Comparison of ENCODE assay signal across 8 cellular contexts in genomic region chr19:8319807-8320520, GRCh38. TPM values are rescaled to one million over a fixed set of nuclear protein-coding genes. Genes with fewer than 3 reads are reported as not detected.
A peak's percentile ranks its signal among the peaks of the same experiment; 100 is the strongest.
DNase-seq lines count a peak whose midpoint lies in the region; ATAC-seq, FAIRE-seq and TF ChIP-seq lines count a peak whose summit lies in the region.

No MANE protein-coding gene starts in this region.

- no peaks in the 10 kb centered on the region for H3K9me3 Mint-ChIP-seq in activated T-cell treated with anti-CD3 and anti-CD28 coated beads, Interleukin-2, amount 50 U/mL, for 4 hours

- peak overlapping the region; percentile 99 for H3K9ac ChIP-seq in HepG2 (ENCODE audit: insufficient read depth, low read depth, low read length)

- no peak for DNase-seq in activated T-cell treated with anti-CD3 and anti-CD28 coated beads, Interleukin-2, amount 50 U/mL, for 4 hours
- no peak for DNase-seq in activated T-cell treated with anti-CD3 and anti-CD28 coated beads, Interleukin-2, amount 50 U/mL, for 1 hour
- DNase-seq in astrocyte of the spinal cord (ENCODE audit: low read depth, low spot score) (no peak), HepG2 (ENCODE audit: low spot score) (peak; percentile 31), thyroid gland (no peak), AG08396 (ENCODE audit: low spot score) (no peak)
- no peak for DNase-seq in activated effector memory CD4-positive, alpha-beta T cell treated with Interleukin-2 at 50 U/mL for 16 hours

- 70% methylated on average over 19 of the region's 19 CpGs for WGBS in HepG2 (ENCODE audit: low lambda C conversion rate)
- WGBS in thyroid gland, 2 donors: 79 to 81% methylated on average over 19 of the region's 19 CpGs

- no peak for TF ChIP-seq CTCF in astrocyte of the spinal cord (IDR thresholded peaks at IDR 0.05; ENCODE audit: low read depth, low read length)
- TF ChIP-seq CTCF in HepG2 (CRISPR knock-in tag; IDR thresholded peaks at IDR 0.05): no peak
- no peak for TF ChIP-seq CTCF in thyroid gland (IDR thresholded peaks at IDR 0.05)

- POLR2A ChIA-PET in HepG2 (lab: Yijun Ruan, JAX): interaction anchor here (0.6 to 6.5 kb wide), 13 partner anchors 8 to 103 kb away, joined by 3 to 39 read pairs (median 6); partner anchors contain the start of genes CD320 and RAB11B

- TF ChIP-seq EP300 in HepG2 (IDR thresholded peaks at IDR 0.05; ENCODE audit: low read depth in 2 of 2, low read length in 2 of 2) (no peak), HepG2 (CRISPR knock-in tag; IDR thresholded peaks at IDR 0.05; ENCODE audit: borderline replicate concordance) (no peak)

- CTCF ChIA-PET in HepG2 (lab: Yijun Ruan, JAX; ENCODE audit: low intra/inter-chr PET ratio, low total read pairs): no interaction called here

- H3K4me1 Mint-ChIP-seq in activated T-cell treated with anti-CD3 and anti-CD28 coated beads, Interleukin-2, amount 50 U/mL, for 4 hours (ENCODE audit: low read depth): peaks cover 29% of the 10 kb centered on the region

- H3K36me3 ChIP-seq in HepG2 (replicated peaks in 1 of 2; ENCODE audit: control insufficient read depth in 1 of 2, insufficient read depth in 2 of 2, low read length in 2 of 2) (peaks cover 3 to 21% of the 10 kb centered on the region in 2 experiments; a peak in 4 of 5 replicates), thyroid gland (peaks cover 8% of the 10 kb centered on the region in 2 donors)

- H3K4me2 ChIP-seq in HepG2 (ENCODE audit: low read depth, low read length): peak overlapping the region; percentile 73

- no peak for TF ChIP-seq RAD21 in HepG2 (CRISPR knock-in tag; IDR thresholded peaks at IDR 0.05)

- H3K4me3 ChIP-seq in astrocyte of the spinal cord (ENCODE audit: low read depth, low read length) (peak overlapping the region; percentile 94), HepG2 (replicated peaks in 1 of 3; ENCODE audit: insufficient read depth in 1 of 3, low read depth in 2 of 3, low read length in 3 of 3) (peak overlapping the region; percentile 69 to 97 (median 82)), thyroid gland (replicated peaks in 1 of 3) (peak overlapping the region; percentile 74 to 92 (median 89))

- ATAC-seq in activated T-cell treated with anti-CD3 and anti-CD28 coated beads, Interleukin-2, amount 50 U/mL, for 4 hours: no peak
- ATAC-seq in HepG2: no peak
- ATAC-seq in GM18870 (IDR thresholded peaks at IDR 0.05; ENCODE audit: unreplicated experiment): no peak

- peak overlapping the region; percentile 88 for H3K27ac ChIP-seq in HepG2 (ENCODE audit: extremely low read length, insufficient read depth, low read length)
- H3K27ac ChIP-seq in thyroid gland: peak overlapping the region in 1 of 3 donors; percentile 85

- no peak; a peak in 1 of 4 replicates for TF ChIP-seq POLR2A in HepG2 (IDR thresholded peaks at IDR 0.05; ENCODE audit: insufficient read depth in 1 of 2, low read depth in 2 of 2, low read length in 2 of 2)
- TF ChIP-seq POLR2A in thyroid gland (IDR thresholded peaks at IDR 0.05): no peak

- no peaks in the 10 kb centered on the region for H3K9me3 ChIP-seq in HepG2 (ENCODE audit: low read length)
- no peaks in the 10 kb centered on the region for H3K9me3 ChIP-seq in thyroid gland

- H4K20me1 ChIP-seq in HepG2 (ENCODE audit: insufficient read depth, low read length): peaks cover 19% of the 10 kb centered on the region

- intact Hi-C loops in HepG2 (cut with micrococcal nuclease; ENCODE audit: unreplicated experiment): no loop called here
- intact Hi-C loops in thyroid gland (cut with DNase I): no loop called here

- H3K79me2 ChIP-seq in HepG2 (ENCODE audit: insufficient read depth, low read length): peaks cover 34% of the 10 kb centered on the region

- BruUV-seq in HepG2 (replicated peaks; lab: Mats Ljungman, UMichigan): TSS peak; percentile 83

- peak overlapping the region; percentile 100 for H3K4me3 Mint-ChIP-seq in activated T-cell treated with anti-CD3 and anti-CD28 coated beads, Interleukin-2, amount 50 U/mL, for 4 hours

- in situ Hi-C loops in astrocyte of the spinal cord (cut with HindIII; ENCODE audit: low sequenced_read_pairs) (no loop called here), HepG2 (cut with HindIII; ENCODE audit: extremely low pct_ligation_motif_present, low pct_unique_long_range_greater_than_20kb) (no loop called here)

- H2AFZ ChIP-seq in HepG2 (ENCODE audit: low read length): no peak overlapping the region

- H3K27me3 ChIP-seq in HepG2 (ENCODE audit: control insufficient read depth in 1 of 2, insufficient read depth in 2 of 2, low read length in 2 of 2) (no peaks in the 10 kb centered on the region; a peak in 1 of 5 replicates), thyroid gland (no peaks in the 10 kb centered on the region)

- no peak for FAIRE-seq in HepG2 (lab: Jason Lieb, UNC)

- no peaks in the 10 kb centered on the region for H3K27me3 Mint-ChIP-seq in activated T-cell treated with anti-CD3 and anti-CD28 coated beads, Interleukin-2, amount 50 U/mL, for 4 hours (ENCODE audit: low read depth)

- H3K4me1 ChIP-seq in HepG2 (ENCODE audit: insufficient read depth, low read length) (peaks cover 36% of the 10 kb centered on the region), thyroid gland (peaks cover 26 to 44% of the 10 kb centered on the region in 2 donors)

- peaks cover 15% of the 10 kb centered on the region for H3K36me3 Mint-ChIP-seq in activated T-cell treated with anti-CD3 and anti-CD28 coated beads, Interleukin-2, amount 50 U/mL, for 4 hours (ENCODE audit: insufficient read depth)

RNA-seq across cellular contexts. Expression of gene NDUFA7, which starts 1.2 kb away (rescaled TPM):
- total RNA-seq in activated T-cell treated with anti-CD3 and anti-CD28 coated beads, Interleukin-2, amount 50 U/mL, for 4 hours: 10 to 100 TPM; 81.8 to 96.8 (median 93.0) TPM
- total RNA-seq in HepG2 (2016; rRNA removed; fragmentation: Illumina TruSeq; extraction: Trizol) (57.2 and 64.5 TPM in 2 replicates), thyroid gland (10 to 100 TPM in 2 of 4 donors, 1 to 10 TPM in 2; 3.8 to 39.7 (median 17.0) TPM)
- total RNA-seq in HepG2 (2016; cell fraction: cytosol; rRNA removed; fragmentation: Illumina TruSeq; extraction: Trizol; ENCODE audit: low read depth): 20.0 and 25.8 TPM in 2 replicates
- total RNA-seq in HepG2 (2016; cell fraction: insoluble cytoplasmic fraction; rRNA removed; fragmentation: Illumina TruSeq; extraction: Trizol): 65.5 and 75.0 TPM in 2 replicates
- total RNA-seq in HepG2 (2016; cell fraction: membrane; rRNA removed; fragmentation: Illumina TruSeq; extraction: Trizol): 24.2 and 27.6 TPM in 2 replicates
- total RNA-seq in HepG2 (2016; cell fraction: nucleus; rRNA removed; fragmentation: Illumina TruSeq; extraction: Trizol): 26.5 and 38.1 TPM in 2 replicates
- 71.5 and 75.3 TPM in 2 replicates for polyA plus RNA-seq in HepG2 (2011; rRNA removed)
- polyA plus RNA-seq in HepG2 (2011; cell fraction: cytosol; rRNA removed): 56.6 and 79.4 TPM in 2 replicates
- polyA plus RNA-seq in HepG2 (2011; cell fraction: nucleus; rRNA removed): 36.6 and 51.3 TPM in 2 replicates
- polyA plus RNA-seq in HepG2 (2012): 50.0 and 50.9 TPM in 2 replicates
- 29.4 and 33.3 TPM in 2 replicates for polyA plus RNA-seq in HepG2 (2016; cell fraction: cytosol; fragmentation: Illumina TruSeq; extraction: Trizol; ENCODE audit: low read depth)
- 101 and 102 TPM in 2 replicates for polyA plus RNA-seq in HepG2 (2016; cell fraction: insoluble cytoplasmic fraction; fragmentation: Illumina TruSeq; extraction: Trizol; ENCODE audit: low read depth)
- polyA plus RNA-seq in HepG2 (2016; cell fraction: membrane; fragmentation: Illumina TruSeq; extraction: Trizol; ENCODE audit: low read depth): 32.9 and 35.8 TPM in 2 replicates
- 67.5 and 70.8 TPM in 2 replicates for polyA plus RNA-seq in HepG2 (2016; cell fraction: nucleus; fragmentation: Illumina TruSeq; extraction: Trizol; ENCODE audit: insufficient read depth, low read depth)
- 160 and 193 TPM in 2 replicates for polyA minus RNA-seq in HepG2 (2011; rRNA and poly(A)+ RNA removed; ENCODE audit: low replicate concordance)
- 44.6 and 56.9 TPM in 2 replicates for polyA minus RNA-seq in HepG2 (2011; cell fraction: cytosol; rRNA and poly(A)+ RNA removed)
- 21.2 and 22.9 TPM in 2 replicates for polyA minus RNA-seq in HepG2 (2011; cell fraction: nucleus; rRNA and poly(A)+ RNA removed)

RNA-seq across cellular contexts. Expression of gene RPS28, which starts 1.3 kb away (rescaled TPM):
- 1,000 to 10,000 TPM; 2,484 to 2,756 (median 2,693) TPM for total RNA-seq in activated T-cell treated with anti-CD3 and anti-CD28 coated beads, Interleukin-2, amount 50 U/mL, for 4 hours
- total RNA-seq in HepG2 (2016; rRNA removed; fragmentation: Illumina TruSeq; extraction: Trizol) (281 and 319 TPM in 2 replicates), thyroid gland (100 to 1,000 TPM; 262 to 525 (median 420) TPM)
- total RNA-seq in HepG2 (2016; cell fraction: cytosol; rRNA removed; fragmentation: Illumina TruSeq; extraction: Trizol; ENCODE audit: low read depth): 424 and 447 TPM in 2 replicates
- 291 and 334 TPM in 2 replicates for total RNA-seq in HepG2 (2016; cell fraction: insoluble cytoplasmic fraction; rRNA removed; fragmentation: Illumina TruSeq; extraction: Trizol)
- total RNA-seq in HepG2 (2016; cell fraction: membrane; rRNA removed; fragmentation: Illumina TruSeq; extraction: Trizol): 667 and 807 TPM in 2 replicates
- total RNA-seq in HepG2 (2016; cell fraction: nucleus; rRNA removed; fragmentation: Illumina TruSeq; extraction: Trizol): 139 and 147 TPM in 2 replicates
- 521 and 545 TPM in 2 replicates for polyA plus RNA-seq in HepG2 (2011; rRNA removed)
- polyA plus RNA-seq in HepG2 (2011; cell fraction: cytosol; rRNA removed): 604 and 791 TPM in 2 replicates
- 232 and 285 TPM in 2 replicates for polyA plus RNA-seq in HepG2 (2011; cell fraction: nucleus; rRNA removed)
- polyA plus RNA-seq in HepG2 (2012): 1,428 and 2,679 TPM in 2 replicates
- polyA plus RNA-seq in HepG2 (2016; cell fraction: cytosol; fragmentation: Illumina TruSeq; extraction: Trizol; ENCODE audit: low read depth): 858 and 886 TPM in 2 replicates
- 429 and 441 TPM in 2 replicates for polyA plus RNA-seq in HepG2 (2016; cell fraction: insoluble cytoplasmic fraction; fragmentation: Illumina TruSeq; extraction: Trizol; ENCODE audit: low read depth)
- 1,075 and 1,148 TPM in 2 replicates for polyA plus RNA-seq in HepG2 (2016; cell fraction: membrane; fragmentation: Illumina TruSeq; extraction: Trizol; ENCODE audit: low read depth)
- 346 and 368 TPM in 2 replicates for polyA plus RNA-seq in HepG2 (2016; cell fraction: nucleus; fragmentation: Illumina TruSeq; extraction: Trizol; ENCODE audit: insufficient read depth, low read depth)
- 312 and 362 TPM in 2 replicates for polyA minus RNA-seq in HepG2 (2011; rRNA and poly(A)+ RNA removed; ENCODE audit: low replicate concordance)
- 181 and 188 TPM in 2 replicates for polyA minus RNA-seq in HepG2 (2011; cell fraction: cytosol; rRNA and poly(A)+ RNA removed)
- 59.9 and 62.0 TPM in 2 replicates for polyA minus RNA-seq in HepG2 (2011; cell fraction: nucleus; rRNA and poly(A)+ RNA removed)

RNA-seq across cellular contexts. Expression of gene CD320, which starts 11.8 kb away (rescaled TPM):
- total RNA-seq in activated T-cell treated with anti-CD3 and anti-CD28 coated beads, Interleukin-2, amount 50 U/mL, for 4 hours: 100 to 1,000 TPM; 142 to 175 (median 145) TPM
- total RNA-seq in HepG2 (2016; rRNA removed; fragmentation: Illumina TruSeq; extraction: Trizol) (44.4 and 99.9 TPM in 2 replicates), thyroid gland (100 to 1,000 TPM in 1 of 4 donors, 10 to 100 TPM in 3; 20.8 to 114 (median 74.0) TPM)
- 33.7 and 41.4 TPM in 2 replicates for total RNA-seq in HepG2 (2016; cell fraction: cytosol; rRNA removed; fragmentation: Illumina TruSeq; extraction: Trizol; ENCODE audit: low read depth)
- total RNA-seq in HepG2 (2016; cell fraction: insoluble cytoplasmic fraction; rRNA removed; fragmentation: Illumina TruSeq; extraction: Trizol): 38.7 and 105 TPM in 2 replicates
- 46.2 and 54.2 TPM in 2 replicates for total RNA-seq in HepG2 (2016; cell fraction: membrane; rRNA removed; fragmentation: Illumina TruSeq; extraction: Trizol)
- 71.9 and 97.9 TPM in 2 replicates for total RNA-seq in HepG2 (2016; cell fraction: nucleus; rRNA removed; fragmentation: Illumina TruSeq; extraction: Trizol)
- polyA plus RNA-seq in HepG2 (2011; rRNA removed): 79.9 and 83.1 TPM in 2 replicates
- 83.1 and 180 TPM in 2 replicates for polyA plus RNA-seq in HepG2 (2011; cell fraction: cytosol; rRNA removed)
- polyA plus RNA-seq in HepG2 (2011; cell fraction: nucleus; rRNA removed): 74.5 and 85.3 TPM in 2 replicates
- polyA plus RNA-seq in HepG2 (2012): 39.6 and 41.4 TPM in 2 replicates
- 44.2 and 49.5 TPM in 2 replicates for polyA plus RNA-seq in HepG2 (2016; cell fraction: cytosol; fragmentation: Illumina TruSeq; extraction: Trizol; ENCODE audit: low read depth)
- polyA plus RNA-seq in HepG2 (2016; cell fraction: insoluble cytoplasmic fraction; fragmentation: Illumina TruSeq; extraction: Trizol; ENCODE audit: low read depth): 44.8 and 52.3 TPM in 2 replicates
- 41.2 and 46.0 TPM in 2 replicates for polyA plus RNA-seq in HepG2 (2016; cell fraction: membrane; fragmentation: Illumina TruSeq; extraction: Trizol; ENCODE audit: low read depth)
- polyA plus RNA-seq in HepG2 (2016; cell fraction: nucleus; fragmentation: Illumina TruSeq; extraction: Trizol; ENCODE audit: insufficient read depth, low read depth): 165 and 175 TPM in 2 replicates
- polyA minus RNA-seq in HepG2 (2011; rRNA and poly(A)+ RNA removed; ENCODE audit: low replicate concordance): 58.2 and 70.2 TPM in 2 replicates
- polyA minus RNA-seq in HepG2 (2011; cell fraction: cytosol; rRNA and poly(A)+ RNA removed): 23.7 and 37.5 TPM in 2 replicates
- polyA minus RNA-seq in HepG2 (2011; cell fraction: nucleus; rRNA and poly(A)+ RNA removed): 8.4 and 8.7 TPM in 2 replicates

RNA-seq across cellular contexts. Expression of gene KANK3, which starts 23.1 kb away (rescaled TPM):
- total RNA-seq in activated T-cell treated with anti-CD3 and anti-CD28 coated beads, Interleukin-2, amount 50 U/mL, for 4 hours: under 1 TPM in 2 of 3 donors, not detected in 1; 0.41 to 0.43 TPM
- total RNA-seq in HepG2 (2016; rRNA removed; fragmentation: Illumina TruSeq; extraction: Trizol) (0.15 and 0.18 TPM in 2 replicates), thyroid gland (10 to 100 TPM; 21.1 to 49.7 (median 30.5) TPM)
- not detected in 2 replicates for total RNA-seq in HepG2 (2016; cell fraction: cytosol; rRNA removed; fragmentation: Illumina TruSeq; extraction: Trizol; ENCODE audit: low read depth)
- 0.06 and 0.35 TPM in 2 replicates for total RNA-seq in HepG2 (2016; cell fraction: insoluble cytoplasmic fraction; rRNA removed; fragmentation: Illumina TruSeq; extraction: Trizol)
- 0.07 and 0.28 TPM in 2 replicates for total RNA-seq in HepG2 (2016; cell fraction: membrane; rRNA removed; fragmentation: Illumina TruSeq; extraction: Trizol)
- 0.12 and 0.22 TPM in 2 replicates for total RNA-seq in HepG2 (2016; cell fraction: nucleus; rRNA removed; fragmentation: Illumina TruSeq; extraction: Trizol)
- polyA plus RNA-seq in HepG2 (2011; rRNA removed): 0.20 and 0.73 TPM in 2 replicates
- 0.32 and 0.46 TPM in 2 replicates for polyA plus RNA-seq in HepG2 (2011; cell fraction: cytosol; rRNA removed)
- 1.5 and 1.8 TPM in 2 replicates for polyA plus RNA-seq in HepG2 (2011; cell fraction: nucleus; rRNA removed)
- polyA plus RNA-seq in HepG2 (2012): 0.27 and 0.32 TPM in 2 replicates
- polyA plus RNA-seq in HepG2 (2016; cell fraction: cytosol; fragmentation: Illumina TruSeq; extraction: Trizol; ENCODE audit: low read depth): not detected in 2 replicates
- polyA plus RNA-seq in HepG2 (2016; cell fraction: insoluble cytoplasmic fraction; fragmentation: Illumina TruSeq; extraction: Trizol; ENCODE audit: low read depth): 0.22 TPM in 1 of 2 replicates, not detected in the other
- polyA plus RNA-seq in HepG2 (2016; cell fraction: membrane; fragmentation: Illumina TruSeq; extraction: Trizol; ENCODE audit: low read depth): 0.12 TPM in 1 of 2 replicates, not detected in the other
- 0.45 and 0.62 TPM in 2 replicates for polyA plus RNA-seq in HepG2 (2016; cell fraction: nucleus; fragmentation: Illumina TruSeq; extraction: Trizol; ENCODE audit: insufficient read depth, low read depth)
- 0.32 TPM in 1 of 2 replicates, not detected in the other for polyA minus RNA-seq in HepG2 (2011; rRNA and poly(A)+ RNA removed; ENCODE audit: low replicate concordance)
- not detected in 2 replicates for polyA minus RNA-seq in HepG2 (2011; cell fraction: cytosol; rRNA and poly(A)+ RNA removed)
- 0.77 and 1.5 TPM in 2 replicates for polyA minus RNA-seq in HepG2 (2011; cell fraction: nucleus; rRNA and poly(A)+ RNA removed)

RNA-seq across cellular contexts. Expression of gene ANGPTL4, which starts 44.0 kb away (rescaled TPM):
- under 1 TPM in 1 of 3 donors, not detected in 2; 0.24 TPM for total RNA-seq in activated T-cell treated with anti-CD3 and anti-CD28 coated beads, Interleukin-2, amount 50 U/mL, for 4 hours
- total RNA-seq in HepG2 (2016; rRNA removed; fragmentation: Illumina TruSeq; extraction: Trizol): 0.20 and 0.80 TPM in 2 replicates
- total RNA-seq in HepG2 (2016; cell fraction: cytosol; rRNA removed; fragmentation: Illumina TruSeq; extraction: Trizol; ENCODE audit: low read depth): 0.10 and 0.35 TPM in 2 replicates
- total RNA-seq in HepG2 (2016; cell fraction: insoluble cytoplasmic fraction; rRNA removed; fragmentation: Illumina TruSeq; extraction: Trizol): 0.27 and 0.80 TPM in 2 replicates
- 0.48 and 0.71 TPM in 2 replicates for total RNA-seq in HepG2 (2016; cell fraction: membrane; rRNA removed; fragmentation: Illumina TruSeq; extraction: Trizol)
- 0.78 and 1.6 TPM in 2 replicates for total RNA-seq in HepG2 (2016; cell fraction: nucleus; rRNA removed; fragmentation: Illumina TruSeq; extraction: Trizol)
- 21.7 and 39.9 TPM in 2 replicates for polyA plus RNA-seq in HepG2 (2011; rRNA removed)
- polyA plus RNA-seq in HepG2 (2011; cell fraction: cytosol; rRNA removed): 24.1 and 25.1 TPM in 2 replicates
- 62.7 and 74.1 TPM in 2 replicates for polyA plus RNA-seq in HepG2 (2011; cell fraction: nucleus; rRNA removed)
- 15.1 and 16.8 TPM in 2 replicates for polyA plus RNA-seq in HepG2 (2012)
- 0.22 and 0.23 TPM in 2 replicates for polyA plus RNA-seq in HepG2 (2016; cell fraction: cytosol; fragmentation: Illumina TruSeq; extraction: Trizol; ENCODE audit: low read depth)
- 0.29 and 0.58 TPM in 2 replicates for polyA plus RNA-seq in HepG2 (2016; cell fraction: insoluble cytoplasmic fraction; fragmentation: Illumina TruSeq; extraction: Trizol; ENCODE audit: low read depth)
- 0.19 TPM in 2 replicates for polyA plus RNA-seq in HepG2 (2016; cell fraction: membrane; fragmentation: Illumina TruSeq; extraction: Trizol; ENCODE audit: low read depth)
- 2.5 and 3.1 TPM in 2 replicates for polyA plus RNA-seq in HepG2 (2016; cell fraction: nucleus; fragmentation: Illumina TruSeq; extraction: Trizol; ENCODE audit: insufficient read depth, low read depth)
- polyA minus RNA-seq in HepG2 (2011; rRNA and poly(A)+ RNA removed; ENCODE audit: low replicate concordance): 0.14 and 19.3 TPM in 2 replicates
- 14.2 and 17.5 TPM in 2 replicates for polyA minus RNA-seq in HepG2 (2011; cell fraction: cytosol; rRNA and poly(A)+ RNA removed)
- 14.4 and 18.8 TPM in 2 replicates for polyA minus RNA-seq in HepG2 (2011; cell fraction: nucleus; rRNA and poly(A)+ RNA removed)
- total RNA-seq in thyroid gland: 10 to 100 TPM; 19.9 to 99.8 (median 46.6) TPM
